ENCODE assay signal across 1 cellular context in genomic region chrX:46446727-46447378, GRCh38.
TF ChIP-seq lines count a peak whose summit lies in the region.

No MANE protein-coding gene starts in this region.

TF ChIP-seq in K562, 482 proteins besides CTCF, POLR2A, EP300 and RAD21 (continued from another document):
- TF ChIP-seq JUNB (CRISPR knock-in tag; conservative IDR thresholded peaks at IDR 0.05) (no peak), EP400 (IDR thresholded peaks at IDR 0.05) (peak; percentile 42; the same call in 1 of the 2 replicates), CSDE1 (IDR thresholded peaks at IDR 0.05) (no peak), HDAC2 (IDR thresholded peaks at IDR 0.05) (no peak), CXXC5 (CRISPR knock-in tag; IDR thresholded peaks at IDR 0.05) (0 out of 2 replicates have a peak, but pooled peaks have one; percentile 25), YY1 (IDR thresholded peaks at IDR 0.05; ENCODE audit: borderline replicate concordance in 1 of 3, control insufficient read depth in 1 of 3, extremely low read depth in 1 of 3, insufficient read depth in 3 of 3, insufficient read length in 1 of 3, insufficient replicate concordance in 2 of 3, low read depth in 1 of 3, low read length in 2 of 3) (peak; percentile 72 to 94 (median 87)), ZNF644 (tag; IDR thresholded peaks at IDR 0.05; ENCODE audit: low read depth) (no peak), MXI1 (IDR thresholded peaks at IDR 0.05; ENCODE audit: low read depth, low read length) (0 out of 2 replicates have a peak, but pooled peaks have one; percentile 54), DMBX1 (CRISPR knock-in tag; IDR thresholded peaks at IDR 0.05; ENCODE audit: borderline replicate concordance) (no peak), MAX (CRISPR knock-in tag; IDR thresholded peaks at IDR 0.05) (0 out of 2 replicates have a peak, but pooled peaks have one; percentile 48), PRDM10 (IDR thresholded peaks at IDR 0.05; ENCODE audit: partially characterized antibody) (no peak), RBFOX2 (IDR thresholded peaks at IDR 0.05; ENCODE audit: low read depth, low read length) (peak; percentile 71), CGGBP1 (CRISPR knock-in tag; IDR thresholded peaks at IDR 0.05) (no peak), SAP30 (IDR thresholded peaks at IDR 0.05; ENCODE audit: borderline replicate concordance, insufficient read depth, low read depth, low read length, poor library complexity, severe bottlenecking) (no peak), HDAC1 (IDR thresholded peaks at IDR 0.05) (peak in 1 of 2 experiments; percentile 43; a peak in 1 of 4 replicates), CHD1 (IDR thresholded peaks at IDR 0.05; ENCODE audit: low read length) (no peak), TOE1 (IDR thresholded peaks at IDR 0.05; ENCODE audit: borderline replicate concordance) (no peak), TOE1 (CRISPR knock-in tag; IDR thresholded peaks at IDR 0.05; ENCODE audit: borderline replicate concordance, low read depth) (no peak), BMI1 (IDR thresholded peaks at IDR 0.05; ENCODE audit: low read length) (no peak), EWSR1 (IDR thresholded peaks at IDR 0.05; ENCODE audit: borderline replicate concordance, low read depth, partially characterized antibody) (no peak), FOXK2 (conservative IDR thresholded peaks at IDR 0.05 in 1 of 2, IDR thresholded peaks at IDR 0.05 in 1 of 2; ENCODE audit: low read depth in 2 of 2) (no peak), ZNF121 (CRISPR knock-in tag; conservative IDR thresholded peaks at IDR 0.05) (no peak), HMGXB4 (CRISPR knock-in tag; IDR thresholded peaks at IDR 0.05) (no peak), SMAD2 (IDR thresholded peaks at IDR 0.05; ENCODE audit: low read depth, low read length) (no peak), ERF (CRISPR knock-in tag; IDR thresholded peaks at IDR 0.05) (no peak)
